In genomic region chr9:97425992-97426336, GRCh38 we compare ENCODE assay signal across 23 cellular contexts. TPM values are rescaled to one million over a fixed set of nuclear protein-coding genes. Genes with fewer than 3 reads are reported as not detected.
DNase-seq lines count a peak whose midpoint lies in the region; ATAC-seq, FAIRE-seq and TF ChIP-seq lines count a peak whose summit lies in the region.
"Had no signal": no experiment of that assay in that cellular context is flagged by ENCODE, and none has a peak within 500 bp of the region (broad histone marks: within the 10 kb centered on the region; RNA-seq: fewer than 3 reads in every experiment).

No MANE protein-coding gene starts in this region.

- no peaks in the 10 kb centered on the region for H3K27me3 ChIP-seq in bronchial epithelial cell (ENCODE audit: control insufficient read depth, insufficient read depth, low read length)
- no peaks in the 10 kb centered on the region for H3K27me3 ChIP-seq in hepatocyte
- H3K27me3 ChIP-seq: SJSA1 had no signal

- peak; percentile 28 for DNase-seq in EL
- DNase-seq in HT1080 (ENCODE audit: low read depth) = peak; percentile 10
- DNase-seq in bronchial epithelial cell (ENCODE audit: low read depth) = peak; percentile 35
- no peak for DNase-seq in hepatocyte (ENCODE audit: low spot score)
- DNase-seq in H4 (ENCODE audit: low spot score) = no peak
- DNase-seq in anterior cingulate cortex (lab: John Stamatoyannopoulos, UW) = no peak
- DNase-seq in NCI-H1105 (lab: John Stamatoyannopoulos, UW) = no peak
- DNase-seq: Calu3; GOT3; HCEC 1CT; Karpas-422; MV-4-11; NCI-H1105 treated with DMSO at 0.1 percent for 48 hours; NCI-H446 treated with DMSO at 0.1 percent for 48 hours; NCI-H526; NCI-H82; NK-92 treated with Interleukin-12 subunit alpha and Interleukin-12 subunit beta, amount 100 ng/mL, for 24 hours; PC-9; Right ventricle myocardium superior; RPMI8226 had no signal

- H3K9me2 ChIP-seq in hepatocyte (replicated peaks; ENCODE audit: insufficient read depth) = no peaks in the 10 kb centered on the region

- H3K9me3 ChIP-seq in hepatocyte (ENCODE audit: low read depth) = no peaks in the 10 kb centered on the region
- H3K9me3 ChIP-seq: SJSA1 had no signal

- H4K20me1 ChIP-seq in hepatocyte (ENCODE audit: insufficient read depth, poor library complexity, severe bottlenecking) = no peaks in the 10 kb centered on the region

- peaks cover 65% of the 10 kb centered on the region for H3K79me2 ChIP-seq in hepatocyte

- H3K4me3 ChIP-seq in bronchial epithelial cell (ENCODE audit: low read depth, low read length) (no peak overlapping the region), hepatocyte (no peak overlapping the region)
- H3K4me3 ChIP-seq: PC-9, SJSA1 had no signal

- H3K4me1 ChIP-seq in hepatocyte (ENCODE audit: insufficient read depth) = no peaks in the 10 kb centered on the region
- H3K4me1 ChIP-seq: SJSA1 had no signal

- H3K36me3 ChIP-seq in bronchial epithelial cell (ENCODE audit: control insufficient read depth, insufficient read depth, low read length) (no peaks in the 10 kb centered on the region), hepatocyte (replicated peaks; ENCODE audit: insufficient read depth, low read depth) (no peaks in the 10 kb centered on the region)
- H3K36me3 ChIP-seq: SJSA1 had no signal

- no peak overlapping the region for H2AFZ ChIP-seq in hepatocyte
- H2AFZ ChIP-seq: PC-9 had no signal

- peak overlapping the region; percentile 59 for H3K27ac ChIP-seq in hepatocyte
- H3K27ac ChIP-seq: PC-9, SJSA1 had no signal

- FAIRE-seq in bronchial epithelial cell (lab: Jason Lieb, UNC) = no peak
- FAIRE-seq: G401.6 had no signal

- peak overlapping the region; percentile 42 for H3K4me2 ChIP-seq in hepatocyte
- H3K4me2 ChIP-seq: PC-9 had no signal

- ATAC-seq in GM21619 (IDR thresholded peaks at IDR 0.05; ENCODE audit: unreplicated experiment) = no peak

- TF ChIP-seq CTCF in bronchial epithelial cell (IDR thresholded peaks at IDR 0.05; ENCODE audit: insufficient read depth, low read length, severe bottlenecking) (no peak), hepatocyte (IDR thresholded peaks at IDR 0.05; ENCODE audit: poor library complexity) (no peak)

- 91% methylated on average over 3 of the region's 3 CpGs for WGBS in hepatocyte (ENCODE audit: low lambda C conversion rate, missing lambda C conversion rate)

RNA-seq across cellular contexts. Expression of gene TDRD7, which starts 14.1 kb away (rescaled TPM):
- total RNA-seq in HT1080 (2014; rRNA removed; shearing (Covaris generic)) = 7.2 TPM in 2 replicates
- 5.4 and 6.4 TPM in 2 replicates for polyA plus RNA-seq in HT1080 (2015; cell fraction: cytosol; rRNA removed)
- polyA plus RNA-seq in HT1080 (2015; cell fraction: nucleus; rRNA removed) = 11.4 and 12.7 TPM in 2 replicates
- 1.8 and 4.4 TPM in 2 replicates for total RNA-seq in bronchial epithelial cell
- total RNA-seq in hepatocyte = 16.1 and 18.2 TPM in 2 replicates
- polyA plus RNA-seq in hepatocyte = 9.2 and 10.4 TPM in 2 replicates
- 15.8 and 19.2 TPM in 2 replicates for total RNA-seq in H4 (2014; rRNA removed; shearing (Covaris generic))

Comparison
In these comparisons a context has a peak if more than half of its experiments do, and no peak if none do; other contexts are left out.
1. DNase-seq: peak in EL (single experiment), HT1080 (single experiment) and bronchial epithelial cell (single experiment); none in hepatocyte (single experiment), H4 (single experiment), anterior cingulate cortex (0 of 58) and NCI-H1105 (single experiment).